ENCODE assay signal across 26 cellular contexts in genomic region chr12:121620328-121620891, GRCh38. TPM values are rescaled to one million over a fixed set of nuclear protein-coding genes. Genes with fewer than 3 reads are reported as not detected.
DNase-seq lines count a peak whose midpoint lies in the region; ATAC-seq, FAIRE-seq and TF ChIP-seq lines count a peak whose summit lies in the region.
"Had no signal": no experiment of that assay in that cellular context is flagged by ENCODE, and none has a peak within 500 bp of the region (broad histone marks: within the 10 kb centered on the region; RNA-seq: fewer than 3 reads in every experiment).

No MANE protein-coding gene starts in this region.

- no peaks in the 10 kb centered on the region for H4K20me1 ChIP-seq in HepG2 (ENCODE audit: insufficient read depth, low read length)

- peak overlapping the region in 1 of 2 donors; percentile 64 for H3K4me3 Mint-ChIP-seq in CD14-positive monocyte
- H3K4me3 Mint-ChIP-seq: activated CD4-positive, alpha-beta memory T cell treated with anti-CD3 and anti-CD28 coated beads, Interleukin-2, amount 10 ng/mL, durations not matched to agents 7 days and 5 days; activated naive CD4-positive, alpha-beta T cell treated with anti-CD3 and anti-CD28 coated beads, Interleukin-2, amount 50 U/mL, for 24 hours; HFFc6 had no signal

- no peaks in the 10 kb centered on the region for H3K79me2 ChIP-seq in HepG2 (ENCODE audit: insufficient read depth, low read length)

- intact Hi-C loops in CD14-positive monocyte (cut with micrococcal nuclease) (loop anchor here (5.0 kb wide), 2 partner anchors 38 to 68 kb away; partner anchors contain the start of gene KDM2B (in 1 of the 2)), HepG2 (cut with micrococcal nuclease; ENCODE audit: unreplicated experiment) (no loop called here), posterior cingulate gyrus (cut with DNase I) (no loop called here)

- no peak for TF ChIP-seq POLR2A in HepG2 (IDR thresholded peaks at IDR 0.05; ENCODE audit: insufficient read depth in 1 of 2, low read depth in 2 of 2, low read length in 2 of 2)

- H3K27me3 ChIP-seq in HUES6 (ENCODE audit: control insufficient read depth, insufficient read depth, low read length) = no peaks in the 10 kb centered on the region
- no peaks in the 10 kb centered on the region for H3K27me3 ChIP-seq in HepG2 (ENCODE audit: control insufficient read depth in 1 of 2, insufficient read depth in 2 of 2, low read length in 2 of 2)
- H3K27me3 ChIP-seq: neutrophil, suprapubic skin had no signal

- WGBS in HepG2 (ENCODE audit: low lambda C conversion rate) = 19% methylated on average over 8 of the region's 8 CpGs

- H3K27me3 Mint-ChIP-seq in CD14-positive monocyte (ENCODE audit: low read depth in 3 of 3) = peaks cover 0 to 7% (median 3%) of the 10 kb centered on the region in 3 donors
- H3K27me3 Mint-ChIP-seq: activated CD4-positive, alpha-beta memory T cell treated with anti-CD3 and anti-CD28 coated beads, Interleukin-2, amount 10 ng/mL, durations not matched to agents 7 days and 5 days; activated naive CD4-positive, alpha-beta T cell treated with anti-CD3 and anti-CD28 coated beads, Interleukin-2, amount 50 U/mL, for 24 hours had no signal

- no peaks in the 10 kb centered on the region for H3K36me3 ChIP-seq in HUES6 (ENCODE audit: control insufficient read depth, insufficient read depth, low read length)
- H3K36me3 ChIP-seq in HepG2 (replicated peaks in 1 of 2; ENCODE audit: control insufficient read depth in 1 of 2, insufficient read depth in 2 of 2, low read length in 2 of 2) = no peaks in the 10 kb centered on the region
- H3K36me3 ChIP-seq: neutrophil, suprapubic skin, WERI-Rb-1 had no signal

- no peak for TF ChIP-seq RAD21 in HepG2 (CRISPR knock-in tag; IDR thresholded peaks at IDR 0.05)

- H3K4me1 Mint-ChIP-seq in CD14-positive monocyte = peaks cover 34% of the 10 kb centered on the region

- no peak overlapping the region for H3K4me3 ChIP-seq in HUES6 (ENCODE audit: low read depth, low read length)
- H3K4me3 ChIP-seq in HepG2 (replicated peaks in 1 of 3; ENCODE audit: insufficient read depth in 1 of 3, low read depth in 2 of 3, low read length in 3 of 3) = peak overlapping the region in 1 of 3 experiments; percentile 10; a peak in 1 of 6 replicates
- H3K4me3 ChIP-seq in coronary artery = no peak overlapping the region
- H3K4me3 ChIP-seq: mucosa of descending colon, suprapubic skin had no signal

- H3K9ac ChIP-seq in HUES6 (ENCODE audit: low read length) = peak overlapping the region; percentile 70
- H3K9ac ChIP-seq in HepG2 (ENCODE audit: insufficient read depth, low read depth, low read length) = no peak overlapping the region

- H3K27ac ChIP-seq in HUES6 (ENCODE audit: low read depth, low read length) = peak overlapping the region; percentile 54; the same call in 1 of the 2 replicates
- no peak overlapping the region for H3K27ac ChIP-seq in HepG2 (ENCODE audit: extremely low read length, insufficient read depth, low read length)
- H3K27ac ChIP-seq in coronary artery = peak overlapping the region in 1 of 2 donors; percentile 37
- H3K27ac ChIP-seq: C4-2B, neutrophil, suprapubic skin, WERI-Rb-1 had no signal

- CTCF ChIA-PET in HepG2 (lab: Yijun Ruan, JAX; ENCODE audit: low intra/inter-chr PET ratio, low total read pairs) = no interaction called here

- ATAC-seq in HepG2 = peak; percentile 16; the same call in 2 of the 3 replicates
- ATAC-seq: mucosa of descending colon had no signal

- BruUV-seq in HepG2 (replicated peaks; lab: Mats Ljungman, UMichigan) = no TSS peak

- no peak for DNase-seq in CD14-positive monocyte (ENCODE audit: low spot score)
- peak; percentile 25 for DNase-seq in astrocyte of the hippocampus (ENCODE audit: low read depth, low spot score)
- DNase-seq in HepG2 (ENCODE audit: low spot score) = no peak
- no peak for DNase-seq in A172 (ENCODE audit: low spot score)
- no peak for DNase-seq in NCI-H2227 (lab: John Stamatoyannopoulos, UW; ENCODE audit: unreplicated experiment)
- DNase-seq in posterior cingulate gyrus = no peak
- no peak for DNase-seq in coronary artery (ENCODE audit: low spot score)
- DNase-seq: activated CD4-positive, alpha-beta memory T cell treated with anti-CD3 and anti-CD28 coated beads, Interleukin-2, amount 10 ng/mL, durations not matched to agents 7 days and 5 days; DMS 273 treated with DMSO at 0.1 percent for 48 hours; HFFc6; left cardiac atrium; mucosa of descending colon; NCI-H1105 treated with DMSO at 0.1 percent for 48 hours; NCI-H524; OCI-M1; SIG-M5; stimulated activated CD4-positive, alpha-beta T cell treated with anti-CD3 and anti-CD28 coated beads, Interleukin-12 subunit alpha, Interleukin-12 subunit beta, amount 100 ng/mL, for 4 hours; T-helper 1 cell; WERI-Rb-1 had no signal

- no peaks in the 10 kb centered on the region for H3K9me3 ChIP-seq in HUES6 (ENCODE audit: control insufficient read depth, insufficient read depth, low read depth, low read length)
- H3K9me3 ChIP-seq in HepG2 (ENCODE audit: low read length) = no peaks in the 10 kb centered on the region
- H3K9me3 ChIP-seq: mucosa of descending colon, neutrophil, suprapubic skin had no signal

- peak overlapping the region; percentile 54 for H2AFZ ChIP-seq in HepG2 (ENCODE audit: low read length)

- H3K4me1 ChIP-seq in HUES6 (ENCODE audit: control insufficient read depth, insufficient read depth, low read length) (peaks cover 18% of the 10 kb centered on the region), HepG2 (ENCODE audit: insufficient read depth, low read length) (peaks cover 67% of the 10 kb centered on the region)

- peak overlapping the region in 4 of 7 donors; percentile 32 to 66 (median 54) for H3K27ac Mint-ChIP-seq in CD14-positive monocyte
- H3K27ac Mint-ChIP-seq: activated CD4-positive, alpha-beta memory T cell treated with anti-CD3 and anti-CD28 coated beads, Interleukin-2, amount 10 ng/mL, durations not matched to agents 7 days and 5 days; activated naive CD4-positive, alpha-beta T cell treated with anti-CD3 and anti-CD28 coated beads, Interleukin-2, amount 50 U/mL, for 24 hours had no signal

- POLR2A ChIA-PET in HepG2 (lab: Yijun Ruan, JAX) = no interaction called here

- TF ChIP-seq EP300 in HepG2 (IDR thresholded peaks at IDR 0.05; ENCODE audit: low read depth in 2 of 2, low read length in 2 of 2) = no peak
- TF ChIP-seq EP300 in HepG2 (CRISPR knock-in tag; IDR thresholded peaks at IDR 0.05; ENCODE audit: borderline replicate concordance) = no peak

- in situ Hi-C loops in HepG2 (cut with HindIII; ENCODE audit: extremely low pct_ligation_motif_present, low pct_unique_long_range_greater_than_20kb) = no loop called here

- TF ChIP-seq CTCF in CD14-positive monocyte (IDR thresholded peaks at IDR 0.05) = no peak
- no peak for TF ChIP-seq CTCF in HepG2 (CRISPR knock-in tag; IDR thresholded peaks at IDR 0.05)
- TF ChIP-seq CTCF in coronary artery (IDR thresholded peaks at IDR 0.05) = no peak

- peaks cover 0 to 1% (median 0%) of the 10 kb centered on the region in 7 donors for H3K9me3 Mint-ChIP-seq in CD14-positive monocyte
- H3K9me3 Mint-ChIP-seq: activated CD4-positive, alpha-beta memory T cell treated with anti-CD3 and anti-CD28 coated beads, Interleukin-2, amount 10 ng/mL, durations not matched to agents 7 days and 5 days; activated naive CD4-positive, alpha-beta T cell treated with anti-CD3 and anti-CD28 coated beads, Interleukin-2, amount 50 U/mL, for 24 hours; HFFc6 had no signal

- peak overlapping the region; percentile 55; the same call in 1 of the 2 replicates for H3K4me2 ChIP-seq in HepG2 (ENCODE audit: low read depth, low read length)

- FAIRE-seq in HepG2 (lab: Jason Lieb, UNC) = no peak
- FAIRE-seq: colon, GM12891 had no signal

- H3K36me3 Mint-ChIP-seq in CD14-positive monocyte = no peaks in the 10 kb centered on the region
- H3K36me3 Mint-ChIP-seq: activated naive CD4-positive, alpha-beta T cell treated with anti-CD3 and anti-CD28 coated beads, Interleukin-2, amount 50 U/mL, for 24 hours had no signal

RNA-seq across cellular contexts. Expression of gene ORAI1, which starts 5.9 kb away (rescaled TPM):
- polyA plus RNA-seq in CD14-positive monocyte = 10 to 100 TPM; 54.6 to 77.9 TPM
- total RNA-seq in HepG2 (2016; rRNA removed; fragmentation: Illumina TruSeq; extraction: Trizol) = 5.9 and 9.2 TPM in 2 replicates
- total RNA-seq in HepG2 (2016; cell fraction: cytosol; rRNA removed; fragmentation: Illumina TruSeq; extraction: Trizol; ENCODE audit: low read depth) = 9.9 and 13.0 TPM in 2 replicates
- 5.9 and 8.5 TPM in 2 replicates for total RNA-seq in HepG2 (2016; cell fraction: insoluble cytoplasmic fraction; rRNA removed; fragmentation: Illumina TruSeq; extraction: Trizol)
- total RNA-seq in HepG2 (2016; cell fraction: membrane; rRNA removed; fragmentation: Illumina TruSeq; extraction: Trizol) = 20.1 and 22.8 TPM in 2 replicates
- 5.2 and 6.1 TPM in 2 replicates for total RNA-seq in HepG2 (2016; cell fraction: nucleus; rRNA removed; fragmentation: Illumina TruSeq; extraction: Trizol)
- polyA plus RNA-seq in HepG2 (2011; rRNA removed) = 17.2 and 22.9 TPM in 2 replicates
- 16.7 and 25.1 TPM in 2 replicates for polyA plus RNA-seq in HepG2 (2011; cell fraction: cytosol; rRNA removed)
- polyA plus RNA-seq in HepG2 (2011; cell fraction: nucleus; rRNA removed) = 15.9 and 16.3 TPM in 2 replicates
- 7.9 and 10.4 TPM in 2 replicates for polyA plus RNA-seq in HepG2 (2012)
- 25.7 and 30.9 TPM in 2 replicates for polyA plus RNA-seq in HepG2 (2016; cell fraction: cytosol; fragmentation: Illumina TruSeq; extraction: Trizol; ENCODE audit: low read depth)
- polyA plus RNA-seq in HepG2 (2016; cell fraction: insoluble cytoplasmic fraction; fragmentation: Illumina TruSeq; extraction: Trizol; ENCODE audit: low read depth) = 11.8 and 15.4 TPM in 2 replicates
- 37.8 and 38.4 TPM in 2 replicates for polyA plus RNA-seq in HepG2 (2016; cell fraction: membrane; fragmentation: Illumina TruSeq; extraction: Trizol; ENCODE audit: low read depth)
- polyA plus RNA-seq in HepG2 (2016; cell fraction: nucleus; fragmentation: Illumina TruSeq; extraction: Trizol; ENCODE audit: insufficient read depth, low read depth) = 15.0 and 18.5 TPM in 2 replicates
- 35.3 and 72.8 TPM in 2 replicates for polyA minus RNA-seq in HepG2 (2011; rRNA and poly(A)+ RNA removed; ENCODE audit: low replicate concordance)
- 23.0 and 25.6 TPM in 2 replicates for polyA minus RNA-seq in HepG2 (2011; cell fraction: cytosol; rRNA and poly(A)+ RNA removed)
- 5.9 and 7.3 TPM in 2 replicates for polyA minus RNA-seq in HepG2 (2011; cell fraction: nucleus; rRNA and poly(A)+ RNA removed)
- 10.4 and 13.2 TPM in 2 replicates for total RNA-seq in A172 (2014; rRNA removed; shearing (Covaris generic))

RNA-seq across cellular contexts. Expression of gene KDM2B, which starts 39.6 kb away (rescaled TPM):
- 1 to 10 TPM; 9.7 TPM for polyA plus RNA-seq in CD14-positive monocyte
- 25.3 and 26.1 TPM in 2 replicates for total RNA-seq in HepG2 (2016; rRNA removed; fragmentation: Illumina TruSeq; extraction: Trizol)
- total RNA-seq in HepG2 (2016; cell fraction: cytosol; rRNA removed; fragmentation: Illumina TruSeq; extraction: Trizol; ENCODE audit: low read depth) = 11.2 and 11.4 TPM in 2 replicates
- total RNA-seq in HepG2 (2016; cell fraction: insoluble cytoplasmic fraction; rRNA removed; fragmentation: Illumina TruSeq; extraction: Trizol) = 20.6 and 26.1 TPM in 2 replicates
- 25.8 and 29.0 TPM in 2 replicates for total RNA-seq in HepG2 (2016; cell fraction: membrane; rRNA removed; fragmentation: Illumina TruSeq; extraction: Trizol)
- total RNA-seq in HepG2 (2016; cell fraction: nucleus; rRNA removed; fragmentation: Illumina TruSeq; extraction: Trizol) = 18.4 and 20.7 TPM in 2 replicates
- 17.0 and 17.5 TPM in 2 replicates for polyA plus RNA-seq in HepG2 (2011; rRNA removed)
- 8.3 and 13.5 TPM in 2 replicates for polyA plus RNA-seq in HepG2 (2011; cell fraction: cytosol; rRNA removed)
- 50.3 and 60.7 TPM in 2 replicates for polyA plus RNA-seq in HepG2 (2011; cell fraction: nucleus; rRNA removed)
- 13.5 and 15.6 TPM in 2 replicates for polyA plus RNA-seq in HepG2 (2012)
- polyA plus RNA-seq in HepG2 (2016; cell fraction: cytosol; fragmentation: Illumina TruSeq; extraction: Trizol; ENCODE audit: low read depth) = 6.0 and 6.9 TPM in 2 replicates
- polyA plus RNA-seq in HepG2 (2016; cell fraction: insoluble cytoplasmic fraction; fragmentation: Illumina TruSeq; extraction: Trizol; ENCODE audit: low read depth) = 23.7 and 31.0 TPM in 2 replicates
- polyA plus RNA-seq in HepG2 (2016; cell fraction: membrane; fragmentation: Illumina TruSeq; extraction: Trizol; ENCODE audit: low read depth) = 17.2 and 18.2 TPM in 2 replicates
- polyA plus RNA-seq in HepG2 (2016; cell fraction: nucleus; fragmentation: Illumina TruSeq; extraction: Trizol; ENCODE audit: insufficient read depth, low read depth) = 36.9 and 37.0 TPM in 2 replicates
- 53.2 and 72.8 TPM in 2 replicates for polyA minus RNA-seq in HepG2 (2011; rRNA and poly(A)+ RNA removed; ENCODE audit: low replicate concordance)
- polyA minus RNA-seq in HepG2 (2011; cell fraction: cytosol; rRNA and poly(A)+ RNA removed) = 18.0 and 20.7 TPM in 2 replicates
- 21.1 and 21.9 TPM in 2 replicates for polyA minus RNA-seq in HepG2 (2011; cell fraction: nucleus; rRNA and poly(A)+ RNA removed)
- total RNA-seq in A172 (2014; rRNA removed; shearing (Covaris generic)) = 27.7 and 37.2 TPM in 2 replicates

RNA-seq across cellular contexts. Expression of gene MORN3, which starts 49.0 kb away (rescaled TPM):
- polyA plus RNA-seq in CD14-positive monocyte (not detected), HepG2 (2011; rRNA removed) (0.98 and 1.1 TPM in 2 replicates)
- total RNA-seq in HepG2 (2016; rRNA removed; fragmentation: Illumina TruSeq; extraction: Trizol) = 2.0 TPM in 2 replicates
- 0.53 and 2.6 TPM in 2 replicates for total RNA-seq in HepG2 (2016; cell fraction: cytosol; rRNA removed; fragmentation: Illumina TruSeq; extraction: Trizol; ENCODE audit: low read depth)
- total RNA-seq in HepG2 (2016; cell fraction: insoluble cytoplasmic fraction; rRNA removed; fragmentation: Illumina TruSeq; extraction: Trizol) = 1.5 and 2.6 TPM in 2 replicates
- total RNA-seq in HepG2 (2016; cell fraction: membrane; rRNA removed; fragmentation: Illumina TruSeq; extraction: Trizol) = 2.0 and 2.4 TPM in 2 replicates
- 0.62 and 0.97 TPM in 2 replicates for total RNA-seq in HepG2 (2016; cell fraction: nucleus; rRNA removed; fragmentation: Illumina TruSeq; extraction: Trizol)
- 0.86 and 0.90 TPM in 2 replicates for polyA plus RNA-seq in HepG2 (2011; cell fraction: cytosol; rRNA removed)
- 0.35 and 0.48 TPM in 2 replicates for polyA plus RNA-seq in HepG2 (2011; cell fraction: nucleus; rRNA removed)
- 0.55 and 0.58 TPM in 2 replicates for polyA plus RNA-seq in HepG2 (2012)
- polyA plus RNA-seq in HepG2 (2016; cell fraction: cytosol; fragmentation: Illumina TruSeq; extraction: Trizol; ENCODE audit: low read depth) = 2.2 and 2.6 TPM in 2 replicates
- polyA plus RNA-seq in HepG2 (2016; cell fraction: insoluble cytoplasmic fraction; fragmentation: Illumina TruSeq; extraction: Trizol; ENCODE audit: low read depth) = 1.3 and 1.8 TPM in 2 replicates
- polyA plus RNA-seq in HepG2 (2016; cell fraction: membrane; fragmentation: Illumina TruSeq; extraction: Trizol; ENCODE audit: low read depth) = 1.6 TPM in 2 replicates
- 0.93 and 1.2 TPM in 2 replicates for polyA plus RNA-seq in HepG2 (2016; cell fraction: nucleus; fragmentation: Illumina TruSeq; extraction: Trizol; ENCODE audit: insufficient read depth, low read depth)
- polyA minus RNA-seq in HepG2 (2011; rRNA and poly(A)+ RNA removed; ENCODE audit: low replicate concordance) = 0.44 TPM in 1 of 2 replicates, not detected in the other
- polyA minus RNA-seq in HepG2 (2011; cell fraction: cytosol; rRNA and poly(A)+ RNA removed) = 0.18 TPM in 1 of 2 replicates, not detected in the other
- polyA minus RNA-seq in HepG2 (2011; cell fraction: nucleus; rRNA and poly(A)+ RNA removed) = 0.13 and 0.75 TPM in 2 replicates
- 0.02 and 1.5 TPM in 2 replicates for total RNA-seq in A172 (2014; rRNA removed; shearing (Covaris generic))

Comparison
In these comparisons a context has a peak if more than half of its experiments do, and no peak if none do; other contexts are left out.
1. intact Hi-C loops: an anchor here in CD14-positive monocyte (5.0 kb wide); none called in HepG2 and posterior cingulate gyrus.